ENCODE assay signal across 25 cellular contexts in the genomic region with DNA sequence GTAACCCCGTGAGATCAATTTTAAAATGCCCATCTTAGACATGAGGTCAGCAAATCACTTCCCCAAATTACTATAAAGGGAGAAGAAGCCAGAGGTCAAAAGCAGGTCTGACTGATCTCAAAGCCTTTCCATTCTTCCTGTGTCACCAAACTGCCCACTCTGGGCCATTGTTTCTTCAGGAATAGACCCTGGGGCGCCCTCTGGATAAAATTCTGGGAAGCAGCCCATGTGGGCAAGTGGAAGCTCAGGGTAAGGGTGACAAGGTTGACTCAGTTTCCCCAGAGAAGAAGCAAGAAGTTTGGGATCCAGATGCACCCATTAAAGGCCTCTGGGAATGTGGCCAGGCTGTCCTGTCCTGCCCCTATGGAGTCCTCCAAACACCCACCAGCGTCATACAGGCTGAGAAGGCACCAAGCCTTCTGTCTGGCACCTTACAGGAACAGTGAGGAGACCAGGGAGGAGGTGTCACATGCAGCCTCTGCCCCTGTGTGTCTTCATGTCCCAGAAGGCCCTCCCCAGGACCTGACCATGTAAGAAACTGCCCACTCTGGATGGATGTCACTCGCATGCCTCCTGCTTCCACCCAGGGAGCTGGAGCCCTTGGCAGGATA. TPM values are rescaled to one million over a fixed set of nuclear protein-coding genes. Genes with fewer than 3 reads are reported as not detected.
DNase-seq lines count a peak whose midpoint lies in the region; ATAC-seq, FAIRE-seq and TF ChIP-seq lines count a peak whose summit lies in the region.
"Had no signal": no experiment of that assay in that cellular context is flagged by ENCODE, and none has a peak within 500 bp of the region (broad histone marks: within the 10 kb centered on the region; RNA-seq: fewer than 3 reads in every experiment).

No MANE protein-coding gene starts in this region.

- no peak overlapping the region for H2BK20ac ChIP-seq in H1 (ENCODE audit: low read length)

- H3K4me1 ChIP-seq in H1 (replicated peaks in 1 of 4; ENCODE audit: control insufficient read depth in 3 of 4, insufficient read depth in 4 of 4, low read length in 3 of 4) (no peaks in the 10 kb centered on the region), liver (ENCODE audit: control insufficient read depth in 4 of 4, insufficient read depth in 4 of 4, low read length in 3 of 4) (no peaks in the 10 kb centered on the region), transverse colon (no peaks in the 10 kb centered on the region)
- H3K4me1 ChIP-seq: HAP-1 had no signal

- no peak overlapping the region for H4K8ac ChIP-seq in H1 (ENCODE audit: extremely low read depth, insufficient read depth, low read length)

- DNase-seq in activated CD8-positive, alpha-beta memory T cell treated with anti-CD3 and anti-CD28 coated beads, Interleukin-2, amount 10 ng/mL, durations not matched to agents 7 days and 5 days = peak; percentile 34
- no peak for DNase-seq in activated CD8-positive, alpha-beta memory T cell treated with anti-CD3 and anti-CD28 coated beads, Interleukin-2, amount 50 U/mL, for 48 hours
- DNase-seq in H1 (ENCODE audit: low read depth in 1 of 2, low spot score in 2 of 2) (peak in 1 of 2 experiments; percentile 44), UCSD-AML1 (lab: John Stamatoyannopoulos, UW; ENCODE audit: unreplicated experiment) (no peak), foreskin fibroblast (no peak), transverse colon (no peak), pons (ENCODE audit: low spot score) (no peak)
- DNase-seq: ACHN, DMS153, Karpas-422, MV-4-11, NCI-H1105, NCI-H1436 treated with DMSO at 0.1 percent for 48 hours, NCI-H187 treated with DMSO at 0.1 percent for 48 hours, NCI-H524, NCI-H774, SIG-M5 had no signal

- H3K14ac ChIP-seq in H1 (ENCODE audit: insufficient read length) = no peak overlapping the region

- no peaks in the 10 kb centered on the region for H3K79me1 ChIP-seq in H1 (ENCODE audit: low read depth, low read length)

- H3K4me3 ChIP-seq in H1 (ENCODE audit: extremely low read depth in 1 of 4, insufficient read depth in 2 of 4, low read depth in 3 of 4, low read length in 4 of 4) (no peak overlapping the region), liver (ENCODE audit: low read depth in 1 of 3, low read length in 3 of 3) (no peak overlapping the region), foreskin fibroblast (ENCODE audit: low read depth in 1 of 2, low read length in 2 of 2) (no peak overlapping the region), transverse colon (no peak overlapping the region)
- H3K4me3 ChIP-seq: HAP-1, SK-N-MC had no signal

- H3K4me1 Mint-ChIP-seq in activated CD8-positive, alpha-beta memory T cell treated with anti-CD3 and anti-CD28 coated beads, Interleukin-2, amount 10 ng/mL, durations not matched to agents 7 days and 5 days = no peaks in the 10 kb centered on the region

- intact Hi-C loops in transverse colon (cut with DNase I; ENCODE audit: low total_unique reads) = no loop called here

- TF ChIP-seq EP300 in H1 (IDR thresholded peaks at IDR 0.05; ENCODE audit: borderline replicate concordance in 1 of 2, low read depth in 2 of 2, low read length in 2 of 2) = no peak
- TF ChIP-seq EP300 in transverse colon (IDR thresholded peaks at IDR 0.05; ENCODE audit: low read depth) = no peak

- no peak overlapping the region for H4K91ac ChIP-seq in H1 (replicated peaks; ENCODE audit: insufficient read length, low read length)

- H3K27ac ChIP-seq in H1 (ENCODE audit: low read depth, low read length) = no peak overlapping the region
- no peak overlapping the region for H3K27ac ChIP-seq in liver (ENCODE audit: low read depth in 1 of 2, low read length in 2 of 2)
- H3K27ac ChIP-seq in transverse colon = no peak overlapping the region
- H3K27ac ChIP-seq: 22Rv1, SK-N-MC had no signal

- in situ Hi-C loops in transverse colon (cut with MboI; ENCODE audit: low pct_ligation_motif_present in 1 of 4, low pct_unique_long_range_greater_than_20kb in 1 of 4, low sequenced_read_pairs in 3 of 4) = no loop called here

- TF ChIP-seq POLR2A in H1 (IDR thresholded peaks at IDR 0.05; ENCODE audit: control extremely low read depth in 1 of 2, low read depth in 2 of 2, low read length in 2 of 2) = no peak
- TF ChIP-seq POLR2A in transverse colon (IDR thresholded peaks at IDR 0.05) = no peak

- H2AFZ ChIP-seq in H1 (ENCODE audit: low read length) = no peak overlapping the region

- H2BK12ac ChIP-seq in H1 (ENCODE audit: low read depth, low read length) = no peak overlapping the region

- no peak for FAIRE-seq in H1 (lab: Jason Lieb, UNC)
- FAIRE-seq: GM18507, RCC 7860 had no signal

- no peaks in the 10 kb centered on the region for H3K9me3 Mint-ChIP-seq in activated CD8-positive, alpha-beta memory T cell treated with anti-CD3 and anti-CD28 coated beads, Interleukin-2, amount 10 ng/mL, durations not matched to agents 7 days and 5 days (ENCODE audit: low read depth)

- H3K23me2 ChIP-seq in H1 (ENCODE audit: low read depth, low read length) = no peaks in the 10 kb centered on the region

- no peak overlapping the region for H3K4ac ChIP-seq in H1 (replicated peaks; ENCODE audit: insufficient read length, low read depth, low read length)

- no peak overlapping the region for H2BK120ac ChIP-seq in H1 (replicated peaks; ENCODE audit: low read depth, low read length)

- TF ChIP-seq CTCF in H1 (IDR thresholded peaks at IDR 0.05; ENCODE audit: control extremely low read depth in 1 of 3, insufficient read depth in 1 of 3, low read depth in 1 of 3, low read length in 3 of 3) = peak; percentile 2 to 39 (median 18)
- TF ChIP-seq CTCF in liver (IDR thresholded peaks at IDR 0.05; ENCODE audit: low read depth, low read length, missing input control) = peak; percentile 2
- TF ChIP-seq CTCF in foreskin fibroblast (IDR thresholded peaks at IDR 0.05; ENCODE audit: low read depth, low read length) = no peak
- TF ChIP-seq CTCF in transverse colon (IDR thresholded peaks at IDR 0.05) = no peak

- H2BK15ac ChIP-seq in H1 (ENCODE audit: low read length) = no peak overlapping the region

- 66% methylated on average over 4 of the region's 4 CpGs; no CpG with 5 or more reads in 1 of the 2 experiments for WGBS in H1 (ENCODE audit: extremely low coverage in 1 of 2, insufficient coverage in 1 of 2, insufficient read length in 1 of 2, insufficient replicate concordance in 2 of 2, low coverage in 1 of 2, low lambda C conversion rate in 2 of 2, missing lambda C conversion rate in 1 of 2), 2 experiments
- WGBS in liver = 77% methylated on average over 4 of the region's 4 CpGs
- 76 to 89% methylated on average over 3 to 4 of the region's 4 CpGs for WGBS in transverse colon (ENCODE audit: low coverage in 1 of 2), 2 donors

- H3K23ac ChIP-seq in H1 (ENCODE audit: insufficient read length) = no peak overlapping the region

- TF ChIP-seq RAD21 in H1 (IDR thresholded peaks at IDR 0.05 in 1 of 2, conservative IDR thresholded peaks at IDR 0.05 in 1 of 2; ENCODE audit: low read depth in 2 of 2, low read length in 2 of 2) (peak; percentile 45 to 66; a peak in 3 of 4 replicates), liver (IDR thresholded peaks at IDR 0.05) (no peak)

- H2AK5ac ChIP-seq in H1 (ENCODE audit: low read depth, low read length) = no peak overlapping the region

- CTCF ChIA-PET in activated CD8-positive, alpha-beta memory T cell treated with anti-CD3 and anti-CD28 coated beads, Interleukin-2, amount 10 ng/mL, durations not matched to agents 7 days and 5 days (lab: Charles Lee) = no interaction called here
- CTCF ChIA-PET in H1 (lab: Charles Lee; ENCODE audit: partially characterized antibody) = interaction anchor here (0.6 to 2.0 kb wide), 12 partner anchors 9 to 244 kb away, joined by 3 to 6 read pairs (median 3); no protein-coding TSS in a partner anchor

- POLR2A ChIA-PET in H1 (lab: Charles Lee; ENCODE audit: partially characterized antibody) = no interaction called here

- no peak overlapping the region for H2BK5ac ChIP-seq in H1 (ENCODE audit: low read depth, low read length)

- no peak overlapping the region for H4K5ac ChIP-seq in H1 (ENCODE audit: insufficient read length, low read depth, low read length)

- H3K36me3 ChIP-seq in H1 (ENCODE audit: control insufficient read depth in 2 of 4, insufficient read depth in 4 of 4, low read length in 3 of 4) = no peaks in the 10 kb centered on the region
- H3K36me3 ChIP-seq in liver (ENCODE audit: control insufficient read depth in 4 of 4, insufficient read depth in 3 of 4, low read depth in 1 of 4, low read length in 3 of 4) = no peaks in the 10 kb centered on the region
- no peaks in the 10 kb centered on the region for H3K36me3 ChIP-seq in transverse colon
- H3K36me3 ChIP-seq: HAP-1 had no signal

- no peak overlapping the region for H3K4me3 Mint-ChIP-seq in activated CD8-positive, alpha-beta memory T cell treated with anti-CD3 and anti-CD28 coated beads, Interleukin-2, amount 10 ng/mL, durations not matched to agents 7 days and 5 days

- no peaks in the 10 kb centered on the region for H4K20me1 ChIP-seq in H1 (replicated peaks in 1 of 2; ENCODE audit: control insufficient read depth in 1 of 2, insufficient read depth in 2 of 2, low read length in 2 of 2)

- H3K9me3 ChIP-seq in H1 (ENCODE audit: insufficient read depth in 2 of 2, low read depth in 1 of 2, low read length in 1 of 2) = no peaks in the 10 kb centered on the region
- H3K9me3 ChIP-seq in liver (ENCODE audit: control insufficient read depth in 4 of 4, low read length in 3 of 4) = peaks cover 0 to 5% (median 3%) of the 10 kb centered on the region in 4 donors
- no peaks in the 10 kb centered on the region for H3K9me3 ChIP-seq in transverse colon
- H3K9me3 ChIP-seq: HAP-1 had no signal

- no peak overlapping the region for H3K9ac ChIP-seq in H1 (replicated peaks in 1 of 4; ENCODE audit: extremely low read depth in 1 of 4, low read depth in 3 of 4, low read length in 3 of 4)
- no peak overlapping the region for H3K9ac ChIP-seq in liver (ENCODE audit: low read depth in 1 of 2, low read length in 2 of 2)

- no peak overlapping the region for H3K4me2 ChIP-seq in H1 (ENCODE audit: insufficient read depth in 1 of 2, low read depth in 2 of 2, low read length in 2 of 2)

- no peaks in the 10 kb centered on the region for H3K79me2 ChIP-seq in H1 (ENCODE audit: control insufficient read depth in 1 of 2, insufficient read depth in 2 of 2, low read length in 2 of 2)

- H3K36me3 Mint-ChIP-seq in activated CD8-positive, alpha-beta memory T cell treated with anti-CD3 and anti-CD28 coated beads, Interleukin-2, amount 10 ng/mL, durations not matched to agents 7 days and 5 days = no peaks in the 10 kb centered on the region

- H3K27me3 Mint-ChIP-seq in activated CD8-positive, alpha-beta memory T cell treated with anti-CD3 and anti-CD28 coated beads, Interleukin-2, amount 10 ng/mL, durations not matched to agents 7 days and 5 days = peaks cover 23% of the 10 kb centered on the region

- H3K56ac ChIP-seq in H1 (replicated peaks; ENCODE audit: insufficient read length, low read depth, low read length) = no peak overlapping the region

- H3K27ac Mint-ChIP-seq in activated CD8-positive, alpha-beta memory T cell treated with anti-CD3 and anti-CD28 coated beads, Interleukin-2, amount 10 ng/mL, durations not matched to agents 7 days and 5 days = no peak overlapping the region

- no peak for ATAC-seq in activated CD8-positive, alpha-beta memory T cell treated with anti-CD3 and anti-CD28 coated beads, Interleukin-2, amount 10 ng/mL, durations not matched to agents 7 days and 5 days

- H3K18ac ChIP-seq in H1 (ENCODE audit: extremely low read depth, low read length) = no peak overlapping the region

- H3K27me3 ChIP-seq in H1 (replicated peaks in 1 of 4; ENCODE audit: control insufficient read depth in 3 of 4, extremely low read depth in 1 of 4, insufficient read depth in 3 of 4, low read length in 3 of 4) = no peaks in the 10 kb centered on the region
- H3K27me3 ChIP-seq in liver (ENCODE audit: control insufficient read depth in 4 of 4, insufficient read depth in 4 of 4, low read length in 3 of 4) = peaks cover 0 to 2% (median 0%) of the 10 kb centered on the region in 4 donors
- H3K27me3 ChIP-seq in transverse colon = no peaks in the 10 kb centered on the region

RNA-seq across cellular contexts. Expression of a gene that starts 50.1 kb away (rescaled TPM):
- under 1 TPM in 1 of 2 experiments, not detected in 1; 0.35 TPM for total RNA-seq in activated CD8-positive, alpha-beta memory T cell treated with anti-CD3 and anti-CD28 coated beads, Interleukin-2, amount 10 ng/mL, durations not matched to agents 7 days and 5 days
- total RNA-seq in H1 (2021; fragmentation: NEBNext Ultra II Directional; extraction: Animal tissue kit (Norgen Biotek cat#: 25700)) = 1.6 and 3.8 TPM in 2 replicates
- polyA plus RNA-seq in H1 (2011; rRNA removed) (1.6 and 2.7 TPM in 2 replicates), liver (under 1 TPM; 0.32 to 0.81 TPM)
- polyA plus RNA-seq in H1 (2011; cell fraction: cytosol; rRNA removed) = 1.2 TPM
- polyA plus RNA-seq in H1 (2011; cell fraction: nucleus; rRNA removed) = 3.8 TPM
- 1.0 to 1.7 TPM (median 1.5 TPM) in 4 replicates for polyA plus RNA-seq in H1 (2012, experiment 1 of 2)
- polyA plus RNA-seq in H1 (2012, experiment 2 of 2) = 1.0 TPM
- polyA plus RNA-seq in H1 (2013, experiment 1 of 2) = 1.4 TPM
- 1.7 TPM for polyA plus RNA-seq in H1 (2013, experiment 2 of 2)
- 0.44 and 0.82 TPM in 2 replicates for polyA minus RNA-seq in H1 (2011; rRNA and poly(A)+ RNA removed)
- polyA minus RNA-seq in H1 (2011; cell fraction: cytosol; rRNA and poly(A)+ RNA removed) = 0.51 TPM
- polyA minus RNA-seq in H1 (2011; cell fraction: nucleus; rRNA and poly(A)+ RNA removed) = 1.6 TPM
- total RNA-seq in liver (under 1 TPM; 0.23 to 0.59 TPM), transverse colon (1 to 10 TPM in 2 of 4 donors, under 1 TPM in 2; 0.27 to 1.9 (median 0.76) TPM)
- total RNA-seq: G401, HT-29 had no signal

Comparison
In these comparisons a context has a peak if more than half of its experiments do, and no peak if none do; other contexts are left out.
1. CTCF ChIP-seq: peak in H1 (3 of 3) and liver (single experiment); none in foreskin fibroblast (single experiment) and transverse colon (0 of 5).